In genomic region chr21:36703626-36704280, GRCh38 we compare ENCODE assay signal across 23 cellular contexts. TPM values are rescaled to one million over a fixed set of nuclear protein-coding genes. Genes with fewer than 3 reads are reported as not detected.
DNase-seq lines count a peak whose midpoint lies in the region; ATAC-seq and TF ChIP-seq lines count a peak whose summit lies in the region.
"Had no signal": no experiment of that assay in that cellular context is flagged by ENCODE, and none has a peak within 500 bp of the region (broad histone marks: within the 10 kb centered on the region; RNA-seq: fewer than 3 reads in every experiment).

No MANE protein-coding gene starts in this region.

- H3K9me3 ChIP-seq in RWPE2 (ENCODE audit: severe bottlenecking) (no peaks in the 10 kb centered on the region), esophagus (ENCODE audit: control insufficient read depth in 2 of 2, insufficient read depth in 1 of 2, low read depth in 1 of 2, low read length in 1 of 2) (peaks cover 0 to 5% of the 10 kb centered on the region in 2 donors), osteoblast (ENCODE audit: low read depth, low read length) (no peaks in the 10 kb centered on the region)
- H3K9me3 ChIP-seq: right lobe of liver, vagina had no signal

- TF ChIP-seq CTCF in GM10266 (IDR thresholded peaks at IDR 0.05; ENCODE audit: control insufficient read depth, insufficient read depth, low read depth, missing control alignments) (no peak), RWPE2 (IDR thresholded peaks at IDR 0.05; ENCODE audit: poor library complexity, severe bottlenecking) (no peak), osteoblast (IDR thresholded peaks at IDR 0.05; ENCODE audit: extremely low read depth, low read depth, low read length) (no peak)

- H3K36me3 ChIP-seq in RWPE2 (ENCODE audit: low read depth): no peaks in the 10 kb centered on the region
- peaks cover 0 to 4% of the 10 kb centered on the region in 2 donors for H3K36me3 ChIP-seq in esophagus (ENCODE audit: control insufficient read depth in 2 of 2, insufficient read depth in 2 of 2, low read length in 1 of 2)
- no peaks in the 10 kb centered on the region for H3K36me3 ChIP-seq in osteoblast (ENCODE audit: insufficient read depth, low read length)
- H3K36me3 ChIP-seq: right lobe of liver, vagina had no signal

- peaks cover 13% of the 10 kb centered on the region for H3K79me2 ChIP-seq in osteoblast (ENCODE audit: insufficient read depth, low read length)

- H4K20me1 ChIP-seq in osteoblast (ENCODE audit: insufficient read depth, low read length): peaks cover 19% of the 10 kb centered on the region

- H3K27ac ChIP-seq in RWPE2 (ENCODE audit: poor library complexity, severe bottlenecking) (peak overlapping the region; percentile 82), esophagus (ENCODE audit: low read depth in 2 of 2, low read length in 1 of 2) (peak overlapping the region; percentile 69 to 79), osteoblast (ENCODE audit: low read depth, low read length) (no peak overlapping the region)
- H3K27ac ChIP-seq: right lobe of liver, vagina had no signal

- H3K4me3 ChIP-seq in RWPE2 (ENCODE audit: severe bottlenecking) (peak overlapping the region; percentile 36), esophagus (ENCODE audit: low read depth in 1 of 2, low read length in 2 of 2) (peak overlapping the region; percentile 53 to 75), osteoblast (ENCODE audit: insufficient read depth, low read length) (no peak overlapping the region)
- H3K4me3 ChIP-seq: right lobe of liver, vagina had no signal

- WGBS in esophagus, 2 donors: 11 to 13% methylated on average over 15 of the region's 15 CpGs

- H3K4me1 ChIP-seq in RWPE2 (ENCODE audit: insufficient read depth, poor library complexity, severe bottlenecking): peaks cover 5% of the 10 kb centered on the region
- H3K4me1 ChIP-seq in esophagus (ENCODE audit: control insufficient read depth in 2 of 2, insufficient read depth in 2 of 2, low read length in 1 of 2): peaks cover 5 to 6% of the 10 kb centered on the region in 2 donors
- no peaks in the 10 kb centered on the region for H3K4me1 ChIP-seq in osteoblast (ENCODE audit: insufficient read depth, low read length)

- no peak for ATAC-seq in RWPE2 (ENCODE audit: low read depth)
- no peak for ATAC-seq in GM21515 (IDR thresholded peaks at IDR 0.05; ENCODE audit: unreplicated experiment)
- no peak for ATAC-seq in HG02571 (IDR thresholded peaks at IDR 0.05; ENCODE audit: unreplicated experiment)
- ATAC-seq in left ventricle myocardium superior: no peak
- ATAC-seq: HCT116, left colon, natural killer cell, right lobe of liver, Right ventricle myocardium inferior had no signal

- H2AFZ ChIP-seq in osteoblast (ENCODE audit: low read length): no peak overlapping the region

- intact Hi-C loops in left ventricle myocardium superior (cut with micrococcal nuclease): no loop called here

- H3K27me3 ChIP-seq in RWPE2 (ENCODE audit: insufficient read depth, poor library complexity, severe bottlenecking) (no peaks in the 10 kb centered on the region), esophagus (ENCODE audit: control insufficient read depth in 1 of 2, insufficient read depth in 2 of 2, low read length in 2 of 2) (no peaks in the 10 kb centered on the region), osteoblast (ENCODE audit: insufficient read depth, low read length) (peaks cover 26% of the 10 kb centered on the region)

- DNase-seq in GM10266 (ENCODE audit: extremely low spot score) (peak; percentile 45), RWPE2 (ENCODE audit: low spot score) (no peak), osteoblast (ENCODE audit: insufficient read length, low spot score, missing footprints) (peak; percentile 51), left ventricle myocardium superior (no peak)
- DNase-seq in stimulated activated CD4-positive, alpha-beta T cell treated with anti-CD3 and anti-CD28 coated beads, Interleukin-4, amount 100 ng/mL, for 24 hours: no peak
- DNase-seq: CD4-positive, CD25-positive, alpha-beta regulatory T cell; effector memory CD4-positive, alpha-beta T cell; Karpas-422; left colon; natural killer cell; NCI-H1092; NCI-H187 treated with DMSO at 0.1 percent for 48 hours; NCI-H69; right lobe of liver; substantia nigra; SW 1271 had no signal

- no peak overlapping the region for H3K4me2 ChIP-seq in osteoblast (ENCODE audit: insufficient read depth, low read length)

RNA-seq across cellular contexts. Expression of gene SIM2, which starts 4.8 kb away (rescaled TPM):
- 10 to 100 TPM; 18.7 to 42.9 TPM for polyA plus RNA-seq in esophagus
- total RNA-seq in osteoblast (2.7 and 3.6 TPM in 2 replicates), left ventricle myocardium superior (not detected)
- total RNA-seq: CD4-positive, CD25-positive, alpha-beta regulatory T cell; fibroblast of lung; natural killer cell; right lobe of liver; Right ventricle myocardium inferior; vagina had no signal

Comparison
In these comparisons a context has a peak if more than half of its experiments do, and no peak if none do; other contexts are left out.
1. DNase-seq: peak in GM10266 (single experiment) and osteoblast (single experiment); none in RWPE2 (single experiment), stimulated activated CD4-positive, alpha-beta T cell treated with anti-CD3 and anti-CD28 coated beads, Interleukin-4, amount 100 ng/mL, for 24 hours (single experiment) and left ventricle myocardium superior (single experiment).